ENCODE assay signal across 11 cellular contexts in the genomic region with DNA sequence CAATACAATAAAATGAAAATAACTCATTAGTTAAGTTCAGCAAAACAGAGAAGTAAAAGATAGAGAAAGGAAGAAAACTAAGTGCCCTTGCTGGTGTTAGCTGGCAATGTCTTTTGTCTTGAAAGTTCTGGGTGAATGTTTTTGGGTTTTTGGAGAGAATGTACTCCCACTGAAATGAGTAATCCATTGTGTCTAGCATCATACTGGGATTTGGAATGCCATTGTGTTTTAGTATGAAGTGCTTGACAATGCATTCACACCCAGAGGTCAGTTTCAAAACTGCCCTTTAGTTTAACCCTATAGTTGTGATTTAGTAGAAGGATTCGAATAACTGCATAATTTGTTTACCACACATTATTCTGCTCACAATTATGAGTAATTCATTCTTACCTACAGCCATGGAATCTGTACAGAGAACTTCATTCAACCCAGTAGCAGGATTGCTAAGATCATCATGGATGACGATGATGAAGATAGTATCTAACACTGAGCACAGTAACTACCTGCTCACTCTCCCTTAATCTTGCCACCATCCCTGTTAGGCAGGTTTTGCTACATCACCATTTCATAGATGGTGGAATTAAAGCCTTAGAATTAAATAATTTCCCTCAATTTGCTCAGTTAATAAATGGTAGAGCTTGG. TPM values are rescaled to one million over a fixed set of nuclear protein-coding genes. Genes with fewer than 3 reads are reported as not detected.
DNase-seq lines count a peak whose midpoint lies in the region; ATAC-seq, FAIRE-seq and TF ChIP-seq lines count a peak whose summit lies in the region.
"Had no signal": no experiment of that assay in that cellular context is flagged by ENCODE, and none has a peak within 500 bp of the region (broad histone marks: within the 10 kb centered on the region; RNA-seq: fewer than 3 reads in every experiment).

No MANE protein-coding gene starts in this region.

- H3K4me1 Mint-ChIP-seq in astrocyte (ENCODE audit: low read depth, unreplicated experiment), result peaks cover 66% of the 10 kb centered on the region
- H3K4me1 Mint-ChIP-seq in effector memory CD8-positive, alpha-beta T cell (ENCODE audit: low read depth in 2 of 2), result peaks cover 16 to 20% of the 10 kb centered on the region in 2 donors

- H3K36me3 Mint-ChIP-seq in astrocyte (ENCODE audit: low read depth, unreplicated experiment), result no peaks in the 10 kb centered on the region
- no peaks in the 10 kb centered on the region for H3K36me3 Mint-ChIP-seq in effector memory CD8-positive, alpha-beta T cell (ENCODE audit: insufficient read depth)

- no peaks in the 10 kb centered on the region for H3K27me3 Mint-ChIP-seq in astrocyte (ENCODE audit: low read depth, unreplicated experiment)
- no peaks in the 10 kb centered on the region for H3K27me3 Mint-ChIP-seq in effector memory CD8-positive, alpha-beta T cell

- TF ChIP-seq RAD21 in HCT116 (IDR thresholded peaks at IDR 0.05; ENCODE audit: low read depth), result no peak

- H3K36me3 ChIP-seq in A673 (ENCODE audit: insufficient read depth, low read length, poor library complexity, severe bottlenecking) (no peaks in the 10 kb centered on the region), HCT116 (ENCODE audit: control insufficient read depth in 1 of 2, insufficient read depth in 2 of 2, low read length in 2 of 2) (no peaks in the 10 kb centered on the region), astrocyte (ENCODE audit: insufficient read depth, low read length) (no peaks in the 10 kb centered on the region), hepatocyte (replicated peaks; ENCODE audit: insufficient read depth, low read depth) (no peaks in the 10 kb centered on the region), Karpas-422 (ENCODE audit: insufficient read depth, low read length) (no peaks in the 10 kb centered on the region)

- H3K27me3 ChIP-seq in A673 (replicated peaks; ENCODE audit: insufficient read depth, low read depth, low read length, poor library complexity) (no peaks in the 10 kb centered on the region), HCT116 (ENCODE audit: insufficient read depth, low read length) (no peaks in the 10 kb centered on the region), astrocyte (ENCODE audit: insufficient read depth, low read length) (no peaks in the 10 kb centered on the region), hepatocyte (no peaks in the 10 kb centered on the region), Karpas-422 (ENCODE audit: low read length) (no peaks in the 10 kb centered on the region)
- H3K27me3 ChIP-seq: BLaER1 treated with 17β-estradiol and CSF1 and Interleukin-3, amounts not matched to agents 10 nM and 100 nM had no signal

- H3K9ac ChIP-seq in HCT116 (ENCODE audit: low read length) (peak overlapping the region; percentile 66; the same call in 1 of the 2 replicates), astrocyte (ENCODE audit: low read length) (peak overlapping the region; percentile 53), Karpas-422 (ENCODE audit: low read length) (no peak overlapping the region)
- H3K9ac ChIP-seq: BLaER1 treated with 17β-estradiol and CSF1 and Interleukin-3, amounts not matched to agents 10 nM and 100 nM had no signal

- RAD21 ChIA-PET in HCT116 (lab: Charles Lee; ENCODE audit: low non-redundant PET in 1 of 2, low total read pairs in 2 of 2, uncharacterized antibody in 2 of 2, unreplicated experiment in 2 of 2), result interaction anchor here in 1 of 2 experiments (2.1 kb wide), 1 partner anchor 34 kb away, joined by 7 read pairs; the partner anchor contains the start of gene MAML2

- H3K79me2 ChIP-seq in HCT116 (ENCODE audit: insufficient read depth, low read length) (no peaks in the 10 kb centered on the region), astrocyte (ENCODE audit: insufficient read depth, low read length) (peaks cover 73% of the 10 kb centered on the region), hepatocyte (peaks cover 65% of the 10 kb centered on the region), Karpas-422 (ENCODE audit: low read length) (no peaks in the 10 kb centered on the region)

- H3K4me1 ChIP-seq in A673 (ENCODE audit: insufficient read depth, low read length, poor library complexity, severe bottlenecking) (peaks cover 65% of the 10 kb centered on the region), HCT116 (ENCODE audit: control insufficient read depth in 1 of 2, insufficient read depth in 2 of 2, low read length in 2 of 2) (peaks cover 58 to 83% of the 10 kb centered on the region in 2 experiments), astrocyte (ENCODE audit: insufficient read depth, low read length) (peaks cover 76% of the 10 kb centered on the region), hepatocyte (ENCODE audit: insufficient read depth) (peaks cover 43% of the 10 kb centered on the region), Karpas-422 (ENCODE audit: low read length) (no peaks in the 10 kb centered on the region)

- peak overlapping the region; percentile 37 for H3K4me3 Mint-ChIP-seq in astrocyte (ENCODE audit: unreplicated experiment)
- no peak overlapping the region for H3K4me3 Mint-ChIP-seq in effector memory CD8-positive, alpha-beta T cell

- CTCF ChIA-PET in A673 (lab: Charles Lee), result no interaction called here
- CTCF ChIA-PET in HCT116 (lab: Charles Lee), result interaction anchor here (1.2 to 2.3 kb wide), 2 partner anchors 34 to 85 kb away, joined by 3 to 10 read pairs; partner anchors contain the start of gene MAML2
- CTCF ChIA-PET in RWPE1 (lab: Yijun Ruan, JAX), result interaction anchor here (0.6 kb wide), 1 partner anchor 11 kb away, joined by 3 read pairs; no protein-coding TSS in a partner anchor

- H3K9me3 ChIP-seq in A673 (ENCODE audit: low read depth, low read length, poor library complexity, severe bottlenecking) (no peaks in the 10 kb centered on the region), HCT116 (ENCODE audit: control insufficient read depth in 1 of 2, insufficient read depth in 1 of 2, low read depth in 1 of 2, low read length in 2 of 2) (no peaks in the 10 kb centered on the region), astrocyte (ENCODE audit: insufficient read depth, low read depth, low read length) (no peaks in the 10 kb centered on the region), hepatocyte (ENCODE audit: low read depth) (no peaks in the 10 kb centered on the region), Karpas-422 (ENCODE audit: low read length) (no peaks in the 10 kb centered on the region)
- H3K9me3 ChIP-seq: BLaER1 treated with 17β-estradiol and CSF1 and Interleukin-3, amounts not matched to agents 10 nM and 100 nM had no signal

- FAIRE-seq in astrocyte (lab: Jason Lieb, UNC), result peak; percentile 62

- intact Hi-C loops in A673 (cut with micrococcal nuclease; ENCODE audit: unreplicated experiment), result no loop called here
- intact Hi-C loops in HCT116 (cut with micrococcal nuclease), result no loop called here

- BruUV-seq in A673 (replicated peaks; lab: Mats Ljungman, UMichigan), result no TSS peak
- BruUV-seq in HCT116 (replicated peaks; lab: Mats Ljungman, UMichigan), result no TSS peak

- H4K20me1 ChIP-seq in HCT116 (ENCODE audit: insufficient read depth) (no peaks in the 10 kb centered on the region), astrocyte (ENCODE audit: insufficient read depth, low read length) (no peaks in the 10 kb centered on the region), hepatocyte (ENCODE audit: insufficient read depth, poor library complexity, severe bottlenecking) (no peaks in the 10 kb centered on the region), Karpas-422 (ENCODE audit: insufficient read depth, low read depth, low read length) (no peaks in the 10 kb centered on the region)

- TF ChIP-seq CTCF in A673 (conservative IDR thresholded peaks at IDR 0.05; ENCODE audit: low read depth, low read length), result no peak
- TF ChIP-seq CTCF in HCT116 (IDR thresholded peaks at IDR 0.05 in 2 of 3, conservative IDR thresholded peaks at IDR 0.05 in 1 of 3; ENCODE audit: borderline replicate concordance in 1 of 3, insufficient read depth in 1 of 3, low read depth in 2 of 3, low read length in 2 of 3), result 0 out of 6 replicates have a peak, but pooled peaks of 1 of the 3 experiments have one; percentile 2
- TF ChIP-seq CTCF in astrocyte (IDR thresholded peaks at IDR 0.05; ENCODE audit: insufficient read depth, low read depth, low read length), result no peak
- TF ChIP-seq CTCF in RWPE1 (conservative IDR thresholded peaks at IDR 0.05; ENCODE audit: low read depth), result no peak
- TF ChIP-seq CTCF in hepatocyte (IDR thresholded peaks at IDR 0.05; ENCODE audit: poor library complexity), result no peak

- peak overlapping the region; percentile 37 for H2AFZ ChIP-seq in HCT116 (ENCODE audit: low read depth, low read length, poor library complexity, severe bottlenecking)
- H2AFZ ChIP-seq in astrocyte (ENCODE audit: low read depth, low read length), result no peak overlapping the region
- H2AFZ ChIP-seq in hepatocyte, result no peak overlapping the region
- no peak overlapping the region for H2AFZ ChIP-seq in Karpas-422 (ENCODE audit: low read length)

- H3K9me2 ChIP-seq in HCT116 (ENCODE audit: insufficient read depth) (no peaks in the 10 kb centered on the region), hepatocyte (replicated peaks; ENCODE audit: insufficient read depth) (no peaks in the 10 kb centered on the region), Karpas-422 (replicated peaks; ENCODE audit: insufficient read depth, low read length) (no peaks in the 10 kb centered on the region)

- H3K27ac ChIP-seq in A673 (ENCODE audit: low read depth, low read length, poor library complexity, severe bottlenecking), result peak overlapping the region; percentile 83
- no peak overlapping the region for H3K27ac ChIP-seq in HCT116 (ENCODE audit: low read depth, low read length)
- H3K27ac ChIP-seq in astrocyte (ENCODE audit: low read depth, low read length), result peak overlapping the region; percentile 100
- H3K27ac ChIP-seq in RWPE1, result no peak overlapping the region
- no peak overlapping the region for H3K27ac ChIP-seq in hepatocyte
- no peak overlapping the region for H3K27ac ChIP-seq in Karpas-422 (ENCODE audit: low read length)
- H3K27ac ChIP-seq: BLaER1 treated with 17β-estradiol and CSF1 and Interleukin-3, amounts not matched to agents 10 nM and 100 nM had no signal

- H3K9me3 Mint-ChIP-seq in astrocyte (ENCODE audit: unreplicated experiment), result no peaks in the 10 kb centered on the region
- H3K9me3 Mint-ChIP-seq in effector memory CD8-positive, alpha-beta T cell, result no peaks in the 10 kb centered on the region

- POLR2A ChIA-PET in A673 (lab: Charles Lee; ENCODE audit: low non-redundant PET) (no interaction called here), HCT116 (lab: Charles Lee) (interaction anchor here (0.8 to 0.9 kb wide), 2 partner anchors 34 to 79 kb away, joined by 3 to 4 read pairs; partner anchors contain the start of gene MAML2), RWPE1 (lab: Yijun Ruan, JAX; ENCODE audit: low non-redundant PET) (no interaction called here)

- DNase-seq in A673 (ENCODE audit: low spot score) (no peak), HCT116 (ENCODE audit: low read depth, low spot score) (no peak), astrocyte (ENCODE audit: low read depth) (peak; percentile 81), kidney tubule cell (ENCODE audit: low spot score) (peak; percentile 72), RWPE1 (ENCODE audit: low spot score) (no peak), hepatocyte (ENCODE audit: low spot score) (no peak), Karpas-422 (no peak)
- DNase-seq in effector memory CD8-positive, alpha-beta T cell, result no peak
- DNase-seq: hippocampal formation, NCI-H748 treated with DMSO at 0.1 percent for 48 hours had no signal

- H3K4me2 ChIP-seq in HCT116 (ENCODE audit: low read length), result peak overlapping the region; percentile 77
- peak overlapping the region; percentile 41 for H3K4me2 ChIP-seq in astrocyte (ENCODE audit: low read length)
- H3K4me2 ChIP-seq in hepatocyte, result no peak overlapping the region
- H3K4me2 ChIP-seq in Karpas-422 (ENCODE audit: low read depth, low read length, poor library complexity, severe bottlenecking), result no peak overlapping the region

- no peak for TF ChIP-seq POLR2A in HCT116 (IDR thresholded peaks at IDR 0.05; ENCODE audit: borderline replicate concordance, extremely low read depth, insufficient read depth, insufficient read length)

- H3K4me3 ChIP-seq in A673 (ENCODE audit: low read depth, low read length, poor library complexity, severe bottlenecking) (no peak overlapping the region), HCT116 (replicated peaks in 1 of 2; ENCODE audit: low read depth in 1 of 2, low read length in 2 of 2) (no peak overlapping the region), astrocyte (ENCODE audit: insufficient read depth, low read depth, low read length) (no peak overlapping the region), hepatocyte (no peak overlapping the region), Karpas-422 (ENCODE audit: low read length) (no peak overlapping the region)
- H3K4me3 ChIP-seq: BLaER1 treated with 17β-estradiol and CSF1 and Interleukin-3, amounts not matched to agents 10 nM and 100 nM had no signal

- ATAC-seq in HCT116, result no peak
- ATAC-seq in effector memory CD8-positive, alpha-beta T cell (replicated peaks), result no peak

- H3K27ac Mint-ChIP-seq in astrocyte (ENCODE audit: unreplicated experiment), result peak overlapping the region; percentile 99
- H3K27ac Mint-ChIP-seq in effector memory CD8-positive, alpha-beta T cell, result no peak overlapping the region

- WGBS in hepatocyte (ENCODE audit: low lambda C conversion rate, missing lambda C conversion rate), result 92% methylated on average over 2 of the region's 2 CpGs

RNA-seq across cellular contexts. Expression of gene MAML2, which starts 33.9 kb away (rescaled TPM):
- 6.4 and 7.9 TPM in 2 replicates for total RNA-seq in A673 (2021)
- total RNA-seq in HCT116 (2021; ENCODE audit: unreplicated experiment), result 2.6 TPM
- 1.5 and 2.1 TPM in 2 replicates for polyA plus RNA-seq in HCT116 (2012)
- 27.1 and 27.4 TPM in 2 replicates for total RNA-seq in astrocyte
- 14.0 and 15.3 TPM in 2 replicates for total RNA-seq in hepatocyte
- 4.7 and 5.8 TPM in 2 replicates for polyA plus RNA-seq in hepatocyte
- total RNA-seq in Karpas-422 (2014; rRNA removed; shearing (Covaris generic); ENCODE audit: low replicate concordance), result 0.11 and 0.18 TPM in 2 replicates

Comparison
In these comparisons a context has a peak if more than half of its experiments do, and no peak if none do; other contexts are left out.
1. DNase-seq: peak in astrocyte (single experiment) and kidney tubule cell (single experiment); none in A673 (single experiment), HCT116 (single experiment), RWPE1 (single experiment), hepatocyte (single experiment), effector memory CD8-positive, alpha-beta T cell (0 of 3) and Karpas-422 (single experiment).
2. H3K27ac ChIP-seq: peak in A673 (single experiment) and astrocyte (single experiment); none in HCT116 (single experiment), RWPE1 (single experiment), hepatocyte (single experiment) and Karpas-422 (single experiment).
3. H3K4me2 ChIP-seq: peak in HCT116 (single experiment) and astrocyte (single experiment); none in hepatocyte (single experiment) and Karpas-422 (single experiment).